In the genomic region with DNA sequence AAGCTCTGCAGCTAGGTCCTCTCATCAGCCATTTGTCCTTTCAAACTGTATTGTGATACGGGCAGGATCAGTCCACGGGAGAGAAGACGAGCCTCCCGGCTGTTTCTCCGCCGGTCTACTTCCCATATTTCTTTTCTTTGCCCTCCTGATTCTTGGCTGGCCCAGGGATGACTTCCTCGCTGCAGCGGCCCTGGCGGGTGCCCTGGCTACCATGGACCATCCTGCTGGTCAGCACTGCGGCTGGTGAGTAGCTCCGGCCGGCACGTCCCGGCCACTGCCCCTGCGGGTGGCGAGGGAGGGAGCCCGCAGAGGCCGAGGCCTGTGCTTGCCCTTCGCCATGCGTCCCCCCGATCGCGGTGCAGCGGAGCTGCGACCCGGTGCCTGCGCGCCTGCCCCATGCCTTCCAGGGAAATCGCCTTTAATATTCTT, we compare ENCODE assay signal across 8 cellular contexts. TPM values are rescaled to one million over a fixed set of nuclear protein-coding genes. Genes with fewer than 3 reads are reported as not detected.
DNase-seq lines count a peak whose midpoint lies in the region; ATAC-seq and TF ChIP-seq lines count a peak whose summit lies in the region.

No MANE protein-coding gene starts in this region.

- TF ChIP-seq CTCF in NB4 (IDR thresholded peaks at IDR 0.05; ENCODE audit: low read depth, low read length) (no peak), osteocyte (IDR thresholded peaks at IDR 0.05) (no peak)

- H3K4me3 Mint-ChIP-seq in activated naive CD8-positive, alpha-beta T cell: peak overlapping the region; percentile 98
- H3K4me3 Mint-ChIP-seq in osteocyte (ENCODE audit: unreplicated experiment): peak overlapping the region; percentile 99

- peak overlapping the region; percentile 83 for H3K4me3 ChIP-seq in NB4 (ENCODE audit: low read depth, low read length)

- peak; percentile 48 for DNase-seq in DMS79 treated with DMSO at 0.1 percent for 48 hours (lab: John Stamatoyannopoulos, UW)
- DNase-seq in DMS79 (lab: John Stamatoyannopoulos, UW): no peak
- peak; percentile 66 for DNase-seq in NB4 (ENCODE audit: low read depth)
- peak; percentile 70 for DNase-seq in Right ventricle myocardium superior
- DNase-seq in osteocyte (ENCODE audit: extremely low spot score, unreplicated experiment): peak; percentile 85

- no peaks in the 10 kb centered on the region for H3K27me3 Mint-ChIP-seq in activated naive CD8-positive, alpha-beta T cell
- no peaks in the 10 kb centered on the region for H3K27me3 Mint-ChIP-seq in osteocyte (ENCODE audit: unreplicated experiment)

- ATAC-seq in Right ventricle myocardium superior (ENCODE audit: poor library complexity): peak; percentile 36
- ATAC-seq in HG02970 (IDR thresholded peaks at IDR 0.05; ENCODE audit: low FRiP score, unreplicated experiment): no peak
- no peak for ATAC-seq in GM18907 (IDR thresholded peaks at IDR 0.05; ENCODE audit: unreplicated experiment)

- peak overlapping the region; percentile 86 for H3K27ac Mint-ChIP-seq in activated naive CD8-positive, alpha-beta T cell
- peak overlapping the region; percentile 98 for H3K27ac Mint-ChIP-seq in osteocyte (ENCODE audit: unreplicated experiment)

- intact Hi-C loops in Right ventricle myocardium superior (cut with DNase I): loop anchor here (10.0 kb wide), 2 partner anchors 103 to 117 kb away; no protein-coding TSS in a partner anchor

- no peak for TF ChIP-seq POLR2A in NB4 (IDR thresholded peaks at IDR 0.05; ENCODE audit: extremely low read depth, insufficient read length)

- H3K9me3 Mint-ChIP-seq in activated naive CD8-positive, alpha-beta T cell (ENCODE audit: low read depth): no peaks in the 10 kb centered on the region
- no peaks in the 10 kb centered on the region for H3K9me3 Mint-ChIP-seq in osteocyte (ENCODE audit: unreplicated experiment)

- H3K4me1 Mint-ChIP-seq in activated naive CD8-positive, alpha-beta T cell (ENCODE audit: low read depth): peaks cover 36% of the 10 kb centered on the region
- peaks cover 34% of the 10 kb centered on the region for H3K4me1 Mint-ChIP-seq in osteocyte (ENCODE audit: unreplicated experiment)

- H3K36me3 Mint-ChIP-seq in activated naive CD8-positive, alpha-beta T cell: no peaks in the 10 kb centered on the region
- H3K36me3 Mint-ChIP-seq in osteocyte (ENCODE audit: unreplicated experiment): peaks cover 1% of the 10 kb centered on the region

RNA-seq across cellular contexts. Expression of a gene that starts 1.2 kb away (rescaled TPM):
- total RNA-seq in Right ventricle myocardium superior (45.9 TPM), osteocyte (90.6 and 92.3 TPM in 2 replicates)
